In genomic region chr7:158019726-158020705, GRCh38 we compare ENCODE assay signal across 16 cellular contexts.
DNase-seq lines count a peak whose midpoint lies in the region; FAIRE-seq and TF ChIP-seq lines count a peak whose summit lies in the region.
"Had no signal": no experiment of that assay in that cellular context is flagged by ENCODE, and none has a peak within 500 bp of the region (broad histone marks: within the 10 kb centered on the region; RNA-seq: fewer than 3 reads in every experiment).

No MANE protein-coding gene starts in this region.

- peak overlapping the region; percentile 55; the same call in 1 of the 2 replicates for H2BK12ac ChIP-seq in H1 (ENCODE audit: low read depth, low read length)

- no peak overlapping the region for H2BK5ac ChIP-seq in H1 (ENCODE audit: low read depth, low read length)

- WGBS in H1 (ENCODE audit: extremely low coverage in 1 of 2, insufficient coverage in 1 of 2, insufficient read length in 1 of 2, insufficient replicate concordance in 2 of 2, low coverage in 1 of 2, low lambda C conversion rate in 2 of 2, missing lambda C conversion rate in 1 of 2), 2 experiments: 85% methylated on average over 27 of the region's 27 CpGs; no CpG with 5 or more reads in 1 of the 2 experiments
- 86 to 92% (median 90%) methylated on average over 24 to 27 of the region's 27 CpGs for WGBS in spleen, 5 donors

- H3K4me1 ChIP-seq in H1 (replicated peaks in 1 of 4; ENCODE audit: control insufficient read depth in 3 of 4, insufficient read depth in 4 of 4, low read length in 3 of 4) (peaks cover 3 to 33% (median 19%) of the 10 kb centered on the region in 4 experiments; a peak in 6 of 7 replicates), spleen (peaks cover 0 to 11% (median 2%) of the 10 kb centered on the region in 6 donors)
- H3K4me1 ChIP-seq: A549, Caco-2 had no signal

- H3K9me3 ChIP-seq in H1 (ENCODE audit: insufficient read depth in 2 of 2, low read depth in 1 of 2, low read length in 1 of 2) (no peaks in the 10 kb centered on the region), spleen (no peaks in the 10 kb centered on the region)
- H3K9me3 ChIP-seq: A549, Caco-2 had no signal

- H4K5ac ChIP-seq in H1 (ENCODE audit: insufficient read length, low read depth, low read length): no peak overlapping the region

- no peak for TF ChIP-seq POLR2A in H1 (IDR thresholded peaks at IDR 0.05; ENCODE audit: control extremely low read depth in 1 of 2, low read depth in 2 of 2, low read length in 2 of 2)
- no peak for TF ChIP-seq POLR2A in spleen (IDR thresholded peaks at IDR 0.05)

- no peak overlapping the region for H2BK120ac ChIP-seq in H1 (replicated peaks; ENCODE audit: low read depth, low read length)

- peaks cover 0 to 20% (median 6%) of the 10 kb centered on the region in 4 experiments; a peak in 6 of 7 replicates for H3K27me3 ChIP-seq in H1 (replicated peaks in 1 of 4; ENCODE audit: control insufficient read depth in 3 of 4, extremely low read depth in 1 of 4, insufficient read depth in 3 of 4, low read length in 3 of 4)
- H3K27me3 ChIP-seq in spleen (replicated peaks in 1 of 7): peaks cover 0 to 20% (median 0%) of the 10 kb centered on the region in 7 donors

- peak overlapping the region; percentile 14 for H4K91ac ChIP-seq in H1 (replicated peaks; ENCODE audit: insufficient read length, low read length)

- no peak overlapping the region for H3K4ac ChIP-seq in H1 (replicated peaks; ENCODE audit: insufficient read length, low read depth, low read length)

- H2AK5ac ChIP-seq in H1 (ENCODE audit: low read depth, low read length): no peak overlapping the region

- H3K9ac ChIP-seq in H1 (replicated peaks in 1 of 4; ENCODE audit: extremely low read depth in 1 of 4, low read depth in 3 of 4, low read length in 3 of 4): no peak overlapping the region; a peak in 1 of 7 replicates

- H3K79me1 ChIP-seq in H1 (ENCODE audit: low read depth, low read length): no peaks in the 10 kb centered on the region

- H3K4me2 ChIP-seq in H1 (ENCODE audit: insufficient read depth in 1 of 2, low read depth in 2 of 2, low read length in 2 of 2): no peak overlapping the region
- H3K4me2 ChIP-seq: A549, PC-9 had no signal

- H3K18ac ChIP-seq in H1 (ENCODE audit: extremely low read depth, low read length): no peak overlapping the region; the same call in 1 of the 2 replicates

- H3K23me2 ChIP-seq in H1 (ENCODE audit: low read depth, low read length): peaks cover 5% of the 10 kb centered on the region; the same call in 1 of the 2 replicates

- intact Hi-C loops in spleen (cut with DNase I; ENCODE audit: low total_unique reads): no loop called here

- TF ChIP-seq RAD21 in H1 (IDR thresholded peaks at IDR 0.05 in 1 of 2, conservative IDR thresholded peaks at IDR 0.05 in 1 of 2; ENCODE audit: low read depth in 2 of 2, low read length in 2 of 2): no peak

- H3K36me3 ChIP-seq in H1 (ENCODE audit: control insufficient read depth in 2 of 4, insufficient read depth in 4 of 4, low read length in 3 of 4) (no peaks in the 10 kb centered on the region), spleen (no peaks in the 10 kb centered on the region)

- H2BK15ac ChIP-seq in H1 (ENCODE audit: low read length): 0 out of 2 replicates have a peak overlapping the region, but pooled peaks have one; percentile 65

- TF ChIP-seq EP300 in H1 (IDR thresholded peaks at IDR 0.05; ENCODE audit: borderline replicate concordance in 1 of 2, low read depth in 2 of 2, low read length in 2 of 2): no peak

- no peak overlapping the region for H3K23ac ChIP-seq in H1 (ENCODE audit: insufficient read length)

- H2BK20ac ChIP-seq in H1 (ENCODE audit: low read length): peak overlapping the region; percentile 23; the same call in 1 of the 2 replicates

- H3K27ac ChIP-seq in H1 (ENCODE audit: low read depth, low read length) (no peak overlapping the region), spleen (no peak overlapping the region)
- H3K27ac ChIP-seq: A549, PC-9 had no signal

- POLR2A ChIA-PET in H1 (lab: Charles Lee; ENCODE audit: partially characterized antibody): no interaction called here

- H2AFZ ChIP-seq in H1 (ENCODE audit: low read length): no peak overlapping the region
- H2AFZ ChIP-seq: PC-9 had no signal

- H3K4me3 ChIP-seq in H1 (ENCODE audit: extremely low read depth in 1 of 4, insufficient read depth in 2 of 4, low read depth in 3 of 4, low read length in 4 of 4): no peak overlapping the region
- H3K4me3 ChIP-seq in spleen: no peak overlapping the region
- H3K4me3 ChIP-seq: A549, PC-9 had no signal

- peak overlapping the region; percentile 29; the same call in 1 of the 2 replicates for H4K8ac ChIP-seq in H1 (ENCODE audit: extremely low read depth, insufficient read depth, low read length)

- TF ChIP-seq CTCF in H1 (IDR thresholded peaks at IDR 0.05; ENCODE audit: control extremely low read depth in 1 of 3, insufficient read depth in 1 of 3, low read depth in 1 of 3, low read length in 3 of 3): no peak
- TF ChIP-seq CTCF in spleen (IDR thresholded peaks at IDR 0.05 in 8 of 11, conservative IDR thresholded peaks at IDR 0.05 in 3 of 11): no peak

- no peaks in the 10 kb centered on the region for H4K20me1 ChIP-seq in H1 (replicated peaks in 1 of 2; ENCODE audit: control insufficient read depth in 1 of 2, insufficient read depth in 2 of 2, low read length in 2 of 2)

- CTCF ChIA-PET in H1 (lab: Charles Lee; ENCODE audit: partially characterized antibody): interaction anchor here (0.6 to 1.3 kb wide), 4 partner anchors 10 to 334 kb away, joined by 3 to 5 read pairs (median 3); no protein-coding TSS in a partner anchor

- no peak overlapping the region for H3K56ac ChIP-seq in H1 (replicated peaks; ENCODE audit: insufficient read length, low read depth, low read length)

- H3K79me2 ChIP-seq in H1 (ENCODE audit: control insufficient read depth in 1 of 2, insufficient read depth in 2 of 2, low read length in 2 of 2): no peaks in the 10 kb centered on the region

- no peak overlapping the region for H3K14ac ChIP-seq in H1 (ENCODE audit: insufficient read length)

- FAIRE-seq in H1 (lab: Jason Lieb, UNC): no peak
- FAIRE-seq: A549, G401.6 had no signal

- DNase-seq in NCI-H69 (lab: John Stamatoyannopoulos, UW) (peak; percentile 12), H1 (ENCODE audit: low read depth in 1 of 2, low spot score in 2 of 2) (no peak), mesenteric fat pad (ENCODE audit: low spot score) (peak; percentile 73), spleen (peak; percentile 69), occipital lobe (lab: John Stamatoyannopoulos, UW) (no peak), NCI-H1436 treated with DMSO at 0.1 percent for 48 hours (lab: John Stamatoyannopoulos, UW) (no peak), NCI-H526 treated with DMSO at 0.1 percent for 48 hours (lab: John Stamatoyannopoulos, UW) (no peak)
- DNase-seq: H9, NCI-H1105, NCI-H1694, NCI-H2081 treated with DMSO at 0.1 percent for 48 hours, NCI-H524, PC-9 had no signal

TF ChIP-seq in H1, 55 proteins besides CTCF, POLR2A, EP300 and RAD21:
- TF ChIP-seq USF2 (IDR thresholded peaks at IDR 0.05; ENCODE audit: low read length): no peak
- TF ChIP-seq CHD2 (IDR thresholded peaks at IDR 0.05; ENCODE audit: low read length): no peak

Comparison
In these comparisons a context has a peak if more than half of its experiments do, and no peak if none do; other contexts are left out.
1. DNase-seq: peak in NCI-H69 (single experiment), mesenteric fat pad (single experiment) and spleen (single experiment); none in H1 (0 of 2), occipital lobe (single experiment), NCI-H1436 treated with DMSO at 0.1 percent for 48 hours (single experiment) and NCI-H526 treated with DMSO at 0.1 percent for 48 hours (single experiment).